26 cellular contexts compared by ENCODE assay signal in the genomic region with DNA sequence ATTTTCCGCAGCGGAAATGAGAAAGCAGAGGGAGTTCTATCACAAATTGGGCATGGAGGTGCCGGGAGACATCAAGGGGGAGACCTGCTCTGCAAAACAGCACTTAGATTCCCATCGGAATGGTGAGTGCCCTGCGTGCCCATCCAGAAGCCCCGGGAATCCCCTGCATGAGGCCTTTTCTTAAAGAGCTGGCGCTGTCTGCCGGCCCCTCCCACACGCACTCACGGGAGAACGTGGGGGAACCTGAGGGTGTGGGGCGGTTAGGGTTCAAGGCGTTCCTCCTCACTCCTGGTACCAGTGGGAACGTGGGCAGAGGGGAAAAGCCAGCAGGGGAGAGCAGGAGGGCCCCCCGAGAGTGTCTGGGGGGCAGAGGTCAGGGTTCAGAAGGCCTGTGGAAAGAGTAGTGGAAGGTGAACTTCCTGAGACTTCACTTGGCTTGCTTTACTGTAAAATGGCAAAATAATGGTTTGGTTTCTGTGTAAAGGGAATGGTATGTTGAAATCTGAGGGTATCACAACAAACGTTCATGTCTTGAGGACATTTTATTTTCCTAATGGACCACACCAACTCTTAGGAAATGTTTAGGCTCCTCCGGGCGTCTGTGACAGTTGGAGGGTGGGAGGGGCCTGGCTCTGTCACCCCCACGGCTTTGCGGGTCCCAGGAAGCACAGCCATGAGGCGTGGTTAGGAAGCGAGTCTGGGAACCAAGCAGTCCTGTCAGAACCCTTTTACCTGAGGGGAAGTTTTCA. TPM values are rescaled to one million over a fixed set of nuclear protein-coding genes. Genes with fewer than 3 reads are reported as not detected.
DNase-seq lines count a peak whose midpoint lies in the region; ATAC-seq and TF ChIP-seq lines count a peak whose summit lies in the region.
"Had no signal": no experiment of that assay in that cellular context is flagged by ENCODE, and none has a peak within 500 bp of the region (broad histone marks: within the 10 kb centered on the region; RNA-seq: fewer than 3 reads in every experiment).

No MANE protein-coding gene starts in this region.

- H3K4me3 ChIP-seq in IMR-90 (ENCODE audit: insufficient read depth, low read depth, low read length) (no peak overlapping the region), trophoblast cell (ENCODE audit: low read depth, low read length) (no peak overlapping the region), SK-N-SH (ENCODE audit: low read depth in 2 of 2, low read length in 1 of 2) (no peak overlapping the region)
- H3K4me3 ChIP-seq: dorsolateral prefrontal cortex, esophagus squamous epithelium, GM12878, GM23338, K562 had no signal

- peaks cover 12% of the 10 kb centered on the region for H3K4me1 ChIP-seq in IMR-90 (ENCODE audit: control insufficient read depth, insufficient read depth, low read length)
- H3K4me1 ChIP-seq in trophoblast cell (ENCODE audit: control insufficient read depth in 1 of 2, insufficient read depth in 2 of 2, low read length in 2 of 2) = no peaks in the 10 kb centered on the region
- no peaks in the 10 kb centered on the region for H3K4me1 ChIP-seq in SK-N-SH (ENCODE audit: control insufficient read depth in 1 of 2, insufficient read depth in 2 of 2, low read depth in 1 of 2, low read length in 1 of 2)
- H3K4me1 ChIP-seq: esophagus squamous epithelium had no signal

- H2BK5ac ChIP-seq in IMR-90 (ENCODE audit: low read depth, low read length, poor library complexity, severe bottlenecking) (no peak overlapping the region), trophoblast cell (ENCODE audit: low read depth, low read length, poor library complexity) (no peak overlapping the region)

- 87% methylated on average over 3 of the region's 22 CpGs; no CpG with 5 or more reads in 1 of the 2 experiments for WGBS in IMR-90 (ENCODE audit: extremely low coverage in 2 of 2, insufficient read length in 1 of 2), 2 experiments
- WGBS in trophoblast cell (ENCODE audit: extremely low coverage, insufficient coverage, insufficient read length) = no CpG with 5 or more reads among the region's 22 CpGs
- WGBS in SK-N-SH (ENCODE audit: low lambda C conversion rate) = 88% methylated on average over 21 of the region's 22 CpGs

- peaks cover 34% of the 10 kb centered on the region for H3K36me3 ChIP-seq in IMR-90 (ENCODE audit: control insufficient read depth, insufficient read depth, low read length)
- peaks cover 58 to 60% of the 10 kb centered on the region in 2 experiments for H3K36me3 ChIP-seq in trophoblast cell (ENCODE audit: control insufficient read depth in 1 of 2, insufficient read depth in 2 of 2, low read length in 2 of 2)
- peaks cover 17 to 38% of the 10 kb centered on the region in 2 experiments for H3K36me3 ChIP-seq in SK-N-SH (replicated peaks in 1 of 2; ENCODE audit: control insufficient read depth in 1 of 2, insufficient read depth in 2 of 2, low read length in 1 of 2)

- TF ChIP-seq RAD21 in IMR-90 (IDR thresholded peaks at IDR 0.05; ENCODE audit: low read length) (no peak), SK-N-SH (IDR thresholded peaks at IDR 0.05; ENCODE audit: low read length) (no peak)

- H2AK5ac ChIP-seq in IMR-90 (ENCODE audit: low read depth, low read length) = no peak overlapping the region
- no peak overlapping the region for H2AK5ac ChIP-seq in trophoblast cell (ENCODE audit: low read length)

- H3K4me1 Mint-ChIP-seq in activated CD8-positive, alpha-beta T cell treated with anti-CD3 and anti-CD28 coated beads, Interleukin-2, amount 10 ng/mL, durations not matched to agents 7 days and 5 days (ENCODE audit: low read depth) = no peaks in the 10 kb centered on the region
- H3K4me1 Mint-ChIP-seq in activated CD8-positive, alpha-beta T cell treated with anti-CD3 and anti-CD28 coated beads for 36 hours (ENCODE audit: low read depth) = no peaks in the 10 kb centered on the region
- H3K4me1 Mint-ChIP-seq in endothelial cell (ENCODE audit: unreplicated experiment) = peaks cover 2% of the 10 kb centered on the region
- H3K4me1 Mint-ChIP-seq: activated CD8-positive, alpha-beta memory T cell treated with anti-CD3 and anti-CD28 coated beads, Interleukin-2, amount 10 ng/mL, durations not matched to agents 7 days and 5 days; brain; GM23338 had no signal

- no peak overlapping the region for H2BK120ac ChIP-seq in IMR-90 (ENCODE audit: low read depth, low read length)
- no peak overlapping the region for H2BK120ac ChIP-seq in trophoblast cell (ENCODE audit: insufficient read depth, low read length, poor library complexity)

- CTCF ChIA-PET in activated CD8-positive, alpha-beta T cell treated with anti-CD3 and anti-CD28 coated beads, Interleukin-2, amount 10 ng/mL, durations not matched to agents 7 days and 5 days (lab: Charles Lee) = interaction anchor here (1.2 to 2.1 kb wide), 6 partner anchors 24 to 243 kb away, joined by 3 to 34 read pairs (median 6); a partner anchor contains a TSS
- CTCF ChIA-PET in activated CD8-positive, alpha-beta T cell treated with anti-CD3 and anti-CD28 coated beads for 36 hours (lab: Charles Lee) = interaction anchor here (0.7 to 4.1 kb wide), 14 partner anchors 9 to 243 kb away, joined by 3 to 44 read pairs (median 8); a partner anchor contains a TSS
- CTCF ChIA-PET in IMR-90 (lab: Yijun Ruan, JAX) = no interaction called here
- CTCF ChIA-PET in SK-N-SH (lab: Yijun Ruan, JAX) = interaction anchor here (0.8 to 2.6 kb wide), 11 partner anchors 8 to 244 kb away, joined by 3 to 27 read pairs (median 11); a partner anchor contains a TSS

- in situ Hi-C loops in IMR-90 (cut with MboI; ENCODE audit: low sequenced_read_pairs) = no loop called here

- TF ChIP-seq EP300 in SK-N-SH (IDR thresholded peaks at IDR 0.05; ENCODE audit: borderline replicate concordance in 1 of 2, low read depth in 1 of 2, low read length in 1 of 2) = no peak

- H4K91ac ChIP-seq in IMR-90 (ENCODE audit: insufficient read depth, low read depth, low read length) (no peak overlapping the region), trophoblast cell (ENCODE audit: low read depth, low read length) (no peak overlapping the region)

- H3K4ac ChIP-seq in IMR-90 (ENCODE audit: low read depth, low read length) (no peak overlapping the region), trophoblast cell (ENCODE audit: low read depth, low read length) (no peak overlapping the region)

- peaks cover 41% of the 10 kb centered on the region for H4K20me1 ChIP-seq in IMR-90 (ENCODE audit: insufficient read depth, low read length)
- H4K20me1 ChIP-seq in SK-N-SH (ENCODE audit: insufficient read depth) = peaks cover 18% of the 10 kb centered on the region

- no peak overlapping the region for H2BK20ac ChIP-seq in IMR-90 (ENCODE audit: low read depth, low read length)

- H3K4me2 ChIP-seq in IMR-90 (ENCODE audit: low read depth, low read length) (no peak overlapping the region), trophoblast cell (ENCODE audit: low read length) (no peak overlapping the region), SK-N-SH (no peak overlapping the region)
- H3K4me2 ChIP-seq: GM23338 had no signal

- intact Hi-C loops in activated CD8-positive, alpha-beta T cell treated with anti-CD3 and anti-CD28 coated beads for 36 hours (cut with micrococcal nuclease) = no loop called here
- intact Hi-C loops in IMR-90 (cut with micrococcal nuclease) = no loop called here

- H3K23ac ChIP-seq in IMR-90 (ENCODE audit: low read depth, low read length) (no peak overlapping the region), trophoblast cell (ENCODE audit: low read length) (no peak overlapping the region)

- H3K9ac ChIP-seq in IMR-90 (ENCODE audit: low read depth, low read length) (no peak overlapping the region), trophoblast cell (ENCODE audit: low read length) (no peak overlapping the region), SK-N-SH (no peak overlapping the region)

- no peak overlapping the region for H3K4me3 Mint-ChIP-seq in activated CD8-positive, alpha-beta T cell treated with anti-CD3 and anti-CD28 coated beads, Interleukin-2, amount 10 ng/mL, durations not matched to agents 7 days and 5 days
- no peak overlapping the region for H3K4me3 Mint-ChIP-seq in activated CD8-positive, alpha-beta T cell treated with anti-CD3 and anti-CD28 coated beads for 36 hours
- H3K4me3 Mint-ChIP-seq in endothelial cell (ENCODE audit: unreplicated experiment) = peak overlapping the region; percentile 65
- H3K4me3 Mint-ChIP-seq: activated CD8-positive, alpha-beta memory T cell treated with anti-CD3 and anti-CD28 coated beads, Interleukin-2, amount 10 ng/mL, durations not matched to agents 7 days and 5 days; brain; CD8-positive, alpha-beta memory T cell; GM23338; stimulated activated naive CD8-positive, alpha-beta T cell treated with anti-CD3 and anti-CD28 coated beads, Interleukin-15, Interleukin-2, amounts not matched to agents 100 ng/mL and 50 ng/mL, for 24 hours had no signal

- no peak for DNase-seq in activated CD8-positive, alpha-beta T cell treated with anti-CD3 and anti-CD28 coated beads, Interleukin-2, amount 10 ng/mL, durations not matched to agents 7 days and 5 days
- DNase-seq in activated CD8-positive, alpha-beta T cell treated with anti-CD3 and anti-CD28 coated beads for 36 hours = no peak
- DNase-seq in IMR-90 = peak; percentile 35
- no peak for DNase-seq in endothelial cell (ENCODE audit: low spot score)
- peak; percentile 40 to 75 for DNase-seq in trophoblast cell
- DNase-seq in SK-N-SH = no peak
- DNase-seq: activated CD4-positive, CD25-positive, alpha-beta regulatory T cell; activated CD8-positive, alpha-beta memory T cell treated with anti-CD3 and anti-CD28 coated beads, Interleukin-2, amount 10 ng/mL, durations not matched to agents 7 days and 5 days; activated gamma-delta T cell; CD8-positive, alpha-beta memory T cell; esophagus squamous epithelium; NCI-H146; NCI-H345; SHP77; T-helper 2 cell had no signal

- no peak overlapping the region for H2BK15ac ChIP-seq in IMR-90 (ENCODE audit: low read depth, low read length)

- H3K36me3 Mint-ChIP-seq in activated CD8-positive, alpha-beta T cell treated with anti-CD3 and anti-CD28 coated beads, Interleukin-2, amount 10 ng/mL, durations not matched to agents 7 days and 5 days (ENCODE audit: low read depth) = peaks cover 27% of the 10 kb centered on the region
- H3K36me3 Mint-ChIP-seq in activated CD8-positive, alpha-beta T cell treated with anti-CD3 and anti-CD28 coated beads for 36 hours (ENCODE audit: low read depth) = peaks cover 9% of the 10 kb centered on the region
- H3K36me3 Mint-ChIP-seq in endothelial cell (ENCODE audit: low read depth, unreplicated experiment) = peaks cover 22% of the 10 kb centered on the region

- TF ChIP-seq CTCF in activated CD8-positive, alpha-beta T cell treated with anti-CD3 and anti-CD28 coated beads for 36 hours (IDR thresholded peaks at IDR 0.05) = no peak
- TF ChIP-seq CTCF in IMR-90 (conservative IDR thresholded peaks at IDR 0.05; ENCODE audit: low read depth, low read length) = no peak
- TF ChIP-seq CTCF in endothelial cell (IDR thresholded peaks at IDR 0.05; ENCODE audit: unreplicated experiment) = no peak
- TF ChIP-seq CTCF in SK-N-SH (IDR thresholded peaks at IDR 0.05) = no peak

- H2BK12ac ChIP-seq in trophoblast cell (ENCODE audit: low read length) = no peak overlapping the region

- H3F3A ChIP-seq in SK-N-SH (replicated peaks; ENCODE audit: insufficient read depth) = peaks cover 10% of the 10 kb centered on the region

- H3K14ac ChIP-seq in IMR-90 (replicated peaks; ENCODE audit: low read depth, low read length) (no peak overlapping the region), trophoblast cell (ENCODE audit: low read length) (no peak overlapping the region)

- H3K9me1 ChIP-seq in IMR-90 (ENCODE audit: insufficient read depth, low read length) = peaks cover 6% of the 10 kb centered on the region; the same call in 1 of the 2 replicates

- POLR2A ChIA-PET in activated CD8-positive, alpha-beta T cell treated with anti-CD3 and anti-CD28 coated beads, Interleukin-2, amount 10 ng/mL, durations not matched to agents 7 days and 5 days (lab: Charles Lee) = interaction anchor here (1.0 to 1.2 kb wide), 2 partner anchors 9 to 189 kb away, joined by 3 read pairs; a partner anchor contains a TSS
- POLR2A ChIA-PET in activated CD8-positive, alpha-beta T cell treated with anti-CD3 and anti-CD28 coated beads for 36 hours (lab: Charles Lee) = no interaction called here
- POLR2A ChIA-PET in IMR-90 (lab: Charles Lee; ENCODE audit: unreplicated experiment) (no interaction called here), SK-N-SH (lab: Yijun Ruan, JAX) (no interaction called here)

- no peak overlapping the region for H4K12ac ChIP-seq in trophoblast cell (ENCODE audit: low read depth, low read length)

- H3K27me3 ChIP-seq in IMR-90 (ENCODE audit: control insufficient read depth, insufficient read depth, low read length) = no peaks in the 10 kb centered on the region
- H3K27me3 ChIP-seq in trophoblast cell (ENCODE audit: insufficient read depth, low read length) = no peaks in the 10 kb centered on the region
- H3K27me3 ChIP-seq in SK-N-SH (ENCODE audit: insufficient read depth) = no peaks in the 10 kb centered on the region
- H3K27me3 ChIP-seq: dorsolateral prefrontal cortex, esophagus squamous epithelium had no signal

- no peaks in the 10 kb centered on the region for H3K9me3 Mint-ChIP-seq in activated CD8-positive, alpha-beta T cell treated with anti-CD3 and anti-CD28 coated beads, Interleukin-2, amount 10 ng/mL, durations not matched to agents 7 days and 5 days (ENCODE audit: insufficient read depth)
- H3K9me3 Mint-ChIP-seq in activated CD8-positive, alpha-beta T cell treated with anti-CD3 and anti-CD28 coated beads for 36 hours = no peaks in the 10 kb centered on the region
- H3K9me3 Mint-ChIP-seq in endothelial cell (ENCODE audit: unreplicated experiment) = no peaks in the 10 kb centered on the region
- H3K9me3 Mint-ChIP-seq: brain; CD8-positive, alpha-beta memory T cell; stimulated activated naive CD8-positive, alpha-beta T cell treated with anti-CD3 and anti-CD28 coated beads, Interleukin-15, Interleukin-2, amounts not matched to agents 100 ng/mL and 50 ng/mL, for 24 hours had no signal

- ATAC-seq in activated CD8-positive, alpha-beta T cell treated with anti-CD3 and anti-CD28 coated beads, Interleukin-2, amount 10 ng/mL, durations not matched to agents 7 days and 5 days = no peak
- ATAC-seq in activated CD8-positive, alpha-beta T cell treated with anti-CD3 and anti-CD28 coated beads for 36 hours = no peak
- ATAC-seq in IMR-90 (ENCODE audit: low read depth) = peak; percentile 28
- ATAC-seq in HG03442 (IDR thresholded peaks at IDR 0.05; ENCODE audit: unreplicated experiment) = no peak
- no peak for ATAC-seq in GM18909 (IDR thresholded peaks at IDR 0.05; ENCODE audit: poor library complexity, unreplicated experiment)

- no peaks in the 10 kb centered on the region for H3K27me3 Mint-ChIP-seq in activated CD8-positive, alpha-beta T cell treated with anti-CD3 and anti-CD28 coated beads, Interleukin-2, amount 10 ng/mL, durations not matched to agents 7 days and 5 days (ENCODE audit: low read depth)
- H3K27me3 Mint-ChIP-seq in activated CD8-positive, alpha-beta T cell treated with anti-CD3 and anti-CD28 coated beads for 36 hours = no peaks in the 10 kb centered on the region
- peaks cover 11% of the 10 kb centered on the region for H3K27me3 Mint-ChIP-seq in endothelial cell (ENCODE audit: unreplicated experiment)
- H3K27me3 Mint-ChIP-seq: activated CD8-positive, alpha-beta memory T cell treated with anti-CD3 and anti-CD28 coated beads, Interleukin-2, amount 10 ng/mL, durations not matched to agents 7 days and 5 days; brain; CD8-positive, alpha-beta memory T cell; stimulated activated naive CD8-positive, alpha-beta T cell treated with anti-CD3 and anti-CD28 coated beads, Interleukin-15, Interleukin-2, amounts not matched to agents 100 ng/mL and 50 ng/mL, for 24 hours had no signal

- H3K9me3 ChIP-seq in IMR-90 (ENCODE audit: control insufficient read depth, insufficient read depth, low read length) (no peaks in the 10 kb centered on the region), trophoblast cell (ENCODE audit: insufficient read depth, low read depth, low read length) (no peaks in the 10 kb centered on the region), SK-N-SH (no peaks in the 10 kb centered on the region)
- H3K9me3 ChIP-seq: esophagus squamous epithelium had no signal

- H4K8ac ChIP-seq in IMR-90 (ENCODE audit: low read depth in 2 of 2, low read length in 2 of 2) (no peak overlapping the region), trophoblast cell (ENCODE audit: low read depth, low read length) (no peak overlapping the region)

- no peak overlapping the region for H3K56ac ChIP-seq in IMR-90 (ENCODE audit: extremely low read depth, insufficient read depth, low read length)

- no TSS peak for BruUV-seq in IMR-90 (replicated peaks; lab: Mats Ljungman, UMichigan)

- no peak overlapping the region for H2AK9ac ChIP-seq in IMR-90 (replicated peaks; ENCODE audit: low read depth, low read length, poor library complexity)

- dilution Hi-C loops in IMR-90 (cut with HindIII; ENCODE audit: low sequenced_read_pairs, unreplicated experiment) = no loop called here

- no peak for TF ChIP-seq POLR2A in IMR-90 (IDR thresholded peaks at IDR 0.05; ENCODE audit: low read depth, low read length)

- no peak overlapping the region for H3K18ac ChIP-seq in IMR-90 (ENCODE audit: low read depth, low read length)
- no peak overlapping the region for H3K18ac ChIP-seq in trophoblast cell (ENCODE audit: low read length)

- no peaks in the 10 kb centered on the region for H3K9me2 ChIP-seq in SK-N-SH

- no peaks in the 10 kb centered on the region for H3K79me2 ChIP-seq in trophoblast cell (ENCODE audit: control insufficient read depth, insufficient read depth, low read length, poor library complexity)
- peaks cover 9% of the 10 kb centered on the region; the same call in 1 of the 2 replicates for H3K79me2 ChIP-seq in SK-N-SH (ENCODE audit: insufficient read depth)

- peaks cover 10 to 48% of the 10 kb centered on the region in 2 experiments; a peak in 3 of 4 replicates for H3K79me1 ChIP-seq in IMR-90 (ENCODE audit: low read depth in 1 of 2, low read length in 2 of 2)
- no peaks in the 10 kb centered on the region for H3K79me1 ChIP-seq in trophoblast cell (ENCODE audit: low read length)

- H3K27ac ChIP-seq in IMR-90 (ENCODE audit: insufficient read depth, low read length) = peak overlapping the region; percentile 37; the same call in 1 of the 2 replicates
- H3K27ac ChIP-seq in trophoblast cell (ENCODE audit: low read depth, low read length) = no peak overlapping the region
- no peak overlapping the region for H3K27ac ChIP-seq in SK-N-SH (ENCODE audit: low read depth in 2 of 2, low read length in 1 of 2)
- H3K27ac ChIP-seq: esophagus squamous epithelium, HL-60 had no signal

- no peak overlapping the region for H4K5ac ChIP-seq in IMR-90 (ENCODE audit: low read depth, low read length)

- no peak overlapping the region for H2AFZ ChIP-seq in IMR-90 (replicated peaks; ENCODE audit: low read length, poor library complexity)
- H2AFZ ChIP-seq in trophoblast cell (ENCODE audit: insufficient read depth, low read length, poor library complexity) = no peak overlapping the region
- no peak overlapping the region for H2AFZ ChIP-seq in SK-N-SH (ENCODE audit: low read depth)
- H2AFZ ChIP-seq: GM23338 had no signal

- peak overlapping the region; percentile 6 for H3K27ac Mint-ChIP-seq in activated CD8-positive, alpha-beta T cell treated with anti-CD3 and anti-CD28 coated beads, Interleukin-2, amount 10 ng/mL, durations not matched to agents 7 days and 5 days
- H3K27ac Mint-ChIP-seq in activated CD8-positive, alpha-beta T cell treated with anti-CD3 and anti-CD28 coated beads for 36 hours = no peak overlapping the region
- H3K27ac Mint-ChIP-seq in endothelial cell (ENCODE audit: unreplicated experiment) = no peak overlapping the region
- H3K27ac Mint-ChIP-seq: activated CD8-positive, alpha-beta memory T cell treated with anti-CD3 and anti-CD28 coated beads, Interleukin-2, amount 10 ng/mL, durations not matched to agents 7 days and 5 days; GM23338; stimulated activated naive CD8-positive, alpha-beta T cell treated with anti-CD3 and anti-CD28 coated beads, Interleukin-15, Interleukin-2, amounts not matched to agents 100 ng/mL and 50 ng/mL, for 24 hours had no signal

RNA-seq across cellular contexts. Expression of a gene that starts 38.0 kb away (rescaled TPM):
- 10 to 100 TPM; 33.5 to 36.2 TPM for total RNA-seq in activated CD8-positive, alpha-beta T cell treated with anti-CD3 and anti-CD28 coated beads, Interleukin-2, amount 10 ng/mL, durations not matched to agents 7 days and 5 days
- total RNA-seq in activated CD8-positive, alpha-beta T cell treated with anti-CD3 and anti-CD28 coated beads for 36 hours = 10 to 100 TPM; 23.9 to 25.6 TPM
- total RNA-seq in IMR-90 (2012; rRNA removed) (40.0 and 45.0 TPM in 2 replicates), endothelial cell (ENCODE audit: unreplicated experiment) (84.5 TPM)
- polyA plus RNA-seq in IMR-90 (2012; rRNA removed) (55.3 and 59.4 TPM in 2 replicates), SK-N-SH (2012; rRNA removed) (44.8 and 47.0 TPM in 2 replicates)
- 33.1 and 59.8 TPM in 2 replicates for polyA plus RNA-seq in IMR-90 (2012; cell fraction: cytosol; rRNA removed)
- polyA plus RNA-seq in IMR-90 (2012; cell fraction: nucleus; rRNA removed; ENCODE audit: low replicate concordance) = 190 and 236 TPM in 2 replicates
- 63.6 and 66.1 TPM in 2 replicates for polyA plus RNA-seq in trophoblast cell (2013)
- polyA plus RNA-seq in SK-N-SH (2012; cell fraction: cytosol; rRNA removed) = 19.3 and 28.5 TPM in 2 replicates
- polyA plus RNA-seq in SK-N-SH (2012; cell fraction: nucleus; rRNA removed) = 193 TPM in 2 replicates

RNA-seq across cellular contexts. Expression of a gene that starts 54.7 kb away (rescaled TPM):
- under 1 TPM; 0.37 to 0.89 TPM for total RNA-seq in activated CD8-positive, alpha-beta T cell treated with anti-CD3 and anti-CD28 coated beads, Interleukin-2, amount 10 ng/mL, durations not matched to agents 7 days and 5 days
- under 1 TPM in 1 of 2 experiments, not detected in 1; 0.23 TPM for total RNA-seq in activated CD8-positive, alpha-beta T cell treated with anti-CD3 and anti-CD28 coated beads for 36 hours
- total RNA-seq in IMR-90 (2012; rRNA removed) (under 0.01 TPM in 2 replicates), endothelial cell (ENCODE audit: unreplicated experiment) (19.9 TPM)
- polyA plus RNA-seq in IMR-90 (2012; rRNA removed) (0.32 and 0.36 TPM in 2 replicates), SK-N-SH (2012; rRNA removed) (0.05 and 0.15 TPM in 2 replicates)
- polyA plus RNA-seq in IMR-90 (2012; cell fraction: cytosol; rRNA removed) = 0.09 and 0.27 TPM in 2 replicates
- polyA plus RNA-seq in IMR-90 (2012; cell fraction: nucleus; rRNA removed; ENCODE audit: low replicate concordance) = 0.54 and 1.4 TPM in 2 replicates
- polyA plus RNA-seq in trophoblast cell (2013) = 1.8 and 2.1 TPM in 2 replicates
- not detected in 2 replicates for polyA plus RNA-seq in SK-N-SH (2012; cell fraction: cytosol; rRNA removed)
- polyA plus RNA-seq in SK-N-SH (2012; cell fraction: nucleus; rRNA removed) = 0.70 and 0.83 TPM in 2 replicates
- total RNA-seq: Daoy, myocyte had no signal

Comparison
In these comparisons a context has a peak if more than half of its experiments do, and no peak if none do; other contexts are left out.
1. DNase-seq: peak in IMR-90 (single experiment) and trophoblast cell (2 of 2); none in activated CD8-positive, alpha-beta T cell treated with anti-CD3 and anti-CD28 coated beads, Interleukin-2, amount 10 ng/mL, durations not matched to agents 7 days and 5 days (single experiment), activated CD8-positive, alpha-beta T cell treated with anti-CD3 and anti-CD28 coated beads for 36 hours (single experiment), endothelial cell (single experiment) and SK-N-SH (single experiment).
2. RNA of a gene that starts 54.7 kb away (total RNA-seq): 19.9 TPM in endothelial cell (single experiment); 0.37 to 0.89 TPM in activated CD8-positive, alpha-beta T cell treated with anti-CD3 and anti-CD28 coated beads, Interleukin-2, amount 10 ng/mL, durations not matched to agents 7 days and 5 days, 0.23 TPM in activated CD8-positive, alpha-beta T cell treated with anti-CD3 and anti-CD28 coated beads for 36 hours and under 0.01 TPM in IMR-90; every median in the first group is over 10 times any median in the second.